In the genomic region with DNA sequence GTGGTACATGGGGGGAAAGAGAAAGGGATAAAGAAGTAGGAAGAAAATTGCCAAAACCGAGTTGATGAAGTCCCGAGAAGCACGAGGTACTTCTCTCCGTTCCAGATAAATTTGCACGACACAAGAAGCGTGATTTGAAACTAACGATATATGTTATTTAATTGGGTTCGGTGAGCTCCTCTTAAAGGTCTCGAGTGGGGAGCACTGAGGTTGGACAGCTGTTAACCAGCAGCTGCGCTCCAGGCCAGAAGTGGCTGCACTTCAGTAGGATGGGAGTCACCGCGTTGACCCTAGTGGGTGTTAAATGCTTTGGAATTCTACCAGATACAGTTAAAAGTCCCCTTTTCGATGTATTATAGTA, we compare ENCODE assay signal across 8 cellular contexts. TPM values are rescaled to one million over a fixed set of nuclear protein-coding genes. Genes with fewer than 3 reads are reported as not detected.
A peak's percentile ranks its signal among the peaks of the same experiment; 100 is the strongest.
DNase-seq lines count a peak whose midpoint lies in the region; ATAC-seq and TF ChIP-seq lines count a peak whose summit lies in the region.

No MANE protein-coding gene starts in this region.

- no peak for ATAC-seq in HCT116
- no peak for ATAC-seq in HG03097 (IDR thresholded peaks at IDR 0.05; ENCODE audit: low FRiP score, unreplicated experiment)
- ATAC-seq in HG02588 (IDR thresholded peaks at IDR 0.05; ENCODE audit: unreplicated experiment), result no peak

- TF ChIP-seq RAD21 in HCT116 (IDR thresholded peaks at IDR 0.05; ENCODE audit: low read depth), result no peak

- POLR2A ChIA-PET in AG04450 (lab: Yijun Ruan, JAX), result interaction anchor here (1.0 to 1.7 kb wide), 2 partner anchors 21 to 24 kb away, joined by 3 to 4 read pairs; no protein-coding TSS in a partner anchor
- POLR2A ChIA-PET in HCT116 (lab: Charles Lee), result no interaction called here

- DNase-seq in AG04450 (ENCODE audit: low read depth, low spot score) (no peak), HCT116 (ENCODE audit: low read depth, low spot score) (no peak), WERI-Rb-1 (no peak), foreskin melanocyte (peak; percentile 36), neuronal stem cell (ENCODE audit: low spot score) (no peak)
- DNase-seq in stimulated activated CD4-positive, alpha-beta T cell treated with anti-CD3 and anti-CD28 coated beads, Interleukin-12 subunit alpha, Interleukin-12 subunit beta, amount 100 ng/mL, for 4 hours, result no peak

- H4K8ac ChIP-seq in neuronal stem cell (ENCODE audit: low read depth, low read length), result no peak overlapping the region

- no CpG with 5 or more reads among the region's 13 CpGs for WGBS in neuronal stem cell (ENCODE audit: extremely low coverage in 2 of 2, insufficient read length in 2 of 2, insufficient replicate concordance in 1 of 2), 2 donors

- H2BK120ac ChIP-seq in neuronal stem cell (ENCODE audit: low read depth, low read length), result no peak overlapping the region

- H3K27me3 ChIP-seq in AG04450 (ENCODE audit: control insufficient read depth, insufficient read depth, low read length), result peaks cover 2% of the 10 kb centered on the region
- no peaks in the 10 kb centered on the region for H3K27me3 ChIP-seq in HCT116 (ENCODE audit: insufficient read depth, low read length)
- H3K27me3 ChIP-seq in WERI-Rb-1 (ENCODE audit: insufficient read depth, low read depth, severe bottlenecking), result no peaks in the 10 kb centered on the region
- peaks cover 0 to 3% (median 0%) of the 10 kb centered on the region in 3 experiments for H3K27me3 ChIP-seq in neuronal stem cell (ENCODE audit: control insufficient read depth in 3 of 3, insufficient read depth in 3 of 3, low read depth in 1 of 3, low read length in 3 of 3)

- H3K23ac ChIP-seq in neuronal stem cell (ENCODE audit: low read depth, low read length, poor library complexity), result no peak overlapping the region

- TF ChIP-seq CTCF in AG04450 (IDR thresholded peaks at IDR 0.05; ENCODE audit: low read depth, low read length), result no peak
- TF ChIP-seq CTCF in HCT116 (IDR thresholded peaks at IDR 0.05 in 2 of 3, conservative IDR thresholded peaks at IDR 0.05 in 1 of 3; ENCODE audit: borderline replicate concordance in 1 of 3, insufficient read depth in 1 of 3, low read depth in 2 of 3, low read length in 2 of 3), result no peak
- TF ChIP-seq CTCF in WERI-Rb-1 (IDR thresholded peaks at IDR 0.05; ENCODE audit: low read depth, low read length), result no peak

- no peaks in the 10 kb centered on the region for H3K9me2 ChIP-seq in HCT116 (ENCODE audit: insufficient read depth)

- H4K91ac ChIP-seq in neuronal stem cell (ENCODE audit: low read depth, low read length, poor library complexity), result no peak overlapping the region

- no peak overlapping the region for H3K14ac ChIP-seq in neuronal stem cell (ENCODE audit: low read length)

- intact Hi-C loops in HCT116 (cut with micrococcal nuclease), result loop anchor here (2.0 kb wide), 1 partner anchor 37 kb away; a partner anchor contains a TSS

- no peaks in the 10 kb centered on the region for H4K20me1 ChIP-seq in HCT116 (ENCODE audit: insufficient read depth)

- H3K18ac ChIP-seq in neuronal stem cell (ENCODE audit: low read length), result no peak overlapping the region

- H3K79me2 ChIP-seq in HCT116 (ENCODE audit: insufficient read depth, low read length), result peaks cover 33% of the 10 kb centered on the region

- H3K4me1 ChIP-seq in HCT116 (ENCODE audit: control insufficient read depth in 1 of 2, insufficient read depth in 2 of 2, low read length in 2 of 2) (peaks cover 22 to 29% of the 10 kb centered on the region in 2 experiments), neuronal stem cell (ENCODE audit: control insufficient read depth in 2 of 2, insufficient read depth in 1 of 2, low read depth in 1 of 2, low read length in 2 of 2) (peaks cover 1 to 5% of the 10 kb centered on the region in 2 donors)

- peak overlapping the region; percentile 77 for H3K27ac ChIP-seq in AG04450 (ENCODE audit: low read depth, low read length)
- H3K27ac ChIP-seq in HCT116 (ENCODE audit: low read depth, low read length), result peak overlapping the region; percentile 89
- no peak overlapping the region for H3K27ac ChIP-seq in WERI-Rb-1
- H3K27ac ChIP-seq in neuronal stem cell (replicated peaks; ENCODE audit: low read length), result no peak overlapping the region

- H2BK15ac ChIP-seq in neuronal stem cell (ENCODE audit: low read length), result no peak overlapping the region

- BruUV-seq in HCT116 (replicated peaks; lab: Mats Ljungman, UMichigan), result TSS peak; percentile 85

- peak overlapping the region; percentile 88 for H3K4me3 ChIP-seq in AG04450 (ENCODE audit: low read depth, low read length)
- H3K4me3 ChIP-seq in HCT116 (replicated peaks in 1 of 2; ENCODE audit: low read depth in 1 of 2, low read length in 2 of 2), result peak overlapping the region; percentile 82 to 83
- H3K4me3 ChIP-seq in WERI-Rb-1 (ENCODE audit: low read depth, low read length), result peak overlapping the region; percentile 98
- H3K4me3 ChIP-seq in neuronal stem cell (ENCODE audit: low read length in 2 of 2), result peak overlapping the region; percentile 86 to 87

- no peak overlapping the region for H2AK5ac ChIP-seq in neuronal stem cell (ENCODE audit: low read depth, low read length)

- no peak overlapping the region for H2BK5ac ChIP-seq in neuronal stem cell (ENCODE audit: low read length)

- H3K9me3 ChIP-seq in AG04450 (ENCODE audit: control insufficient read depth, insufficient read depth, low read length) (no peaks in the 10 kb centered on the region; the same call in 1 of the 2 replicates), HCT116 (ENCODE audit: control insufficient read depth in 1 of 2, insufficient read depth in 1 of 2, low read depth in 1 of 2, low read length in 2 of 2) (no peaks in the 10 kb centered on the region), WERI-Rb-1 (ENCODE audit: severe bottlenecking) (no peaks in the 10 kb centered on the region), neuronal stem cell (replicated peaks in 1 of 2; ENCODE audit: control insufficient read depth in 2 of 2, insufficient read depth in 1 of 2, low read depth in 1 of 2, low read length in 2 of 2) (no peaks in the 10 kb centered on the region)

- RAD21 ChIA-PET in HCT116 (lab: Charles Lee; ENCODE audit: low non-redundant PET in 1 of 2, low total read pairs in 2 of 2, uncharacterized antibody in 2 of 2, unreplicated experiment in 2 of 2), result no interaction called here

- peak overlapping the region; percentile 90 for H3K4me2 ChIP-seq in HCT116 (ENCODE audit: low read length)
- H3K4me2 ChIP-seq in neuronal stem cell (ENCODE audit: insufficient read depth, low read length, poor library complexity, severe bottlenecking), result peak overlapping the region; percentile 74

- H3K9ac ChIP-seq in HCT116 (ENCODE audit: low read length), result peak overlapping the region; percentile 77
- H3K9ac ChIP-seq in neuronal stem cell (ENCODE audit: low read depth, low read length, poor library complexity), result no peak overlapping the region

- H3K36me3 ChIP-seq in HCT116 (ENCODE audit: control insufficient read depth in 1 of 2, insufficient read depth in 2 of 2, low read length in 2 of 2) (0 out of 4 replicates have a peak, but pooled peaks cover 3% of the 10 kb centered on the region in 2 experiments), WERI-Rb-1 (peaks cover 2% of the 10 kb centered on the region), neuronal stem cell (replicated peaks in 1 of 2; ENCODE audit: control insufficient read depth in 2 of 2, insufficient read depth in 2 of 2, low read length in 2 of 2) (peaks cover 0 to 19% of the 10 kb centered on the region in 2 donors)

- H2AFZ ChIP-seq in HCT116 (ENCODE audit: low read depth, low read length, poor library complexity, severe bottlenecking) (peak overlapping the region; percentile 1), neuronal stem cell (ENCODE audit: low read length) (peak overlapping the region; percentile 95)

- no peak for TF ChIP-seq POLR2A in HCT116 (IDR thresholded peaks at IDR 0.05; ENCODE audit: borderline replicate concordance, extremely low read depth, insufficient read depth, insufficient read length)

- no peak overlapping the region for H3K4ac ChIP-seq in neuronal stem cell (ENCODE audit: low read length)

- H3K79me1 ChIP-seq in neuronal stem cell (ENCODE audit: low read depth, low read length), result peaks cover 3% of the 10 kb centered on the region

- CTCF ChIA-PET in AG04450 (lab: Charles Lee), result interaction anchor here (0.8 to 1.2 kb wide), 2 partner anchors 25 to 89 kb away, joined by 3 to 4 read pairs; no protein-coding TSS in a partner anchor
- CTCF ChIA-PET in HCT116 (lab: Charles Lee), result interaction anchor here (1.1 kb wide), 1 partner anchor 24 kb away, joined by 3 read pairs; no protein-coding TSS in a partner anchor

- H2BK12ac ChIP-seq in neuronal stem cell (ENCODE audit: low read length), result no peak overlapping the region

TF ChIP-seq in HCT116, 20 proteins besides CTCF, POLR2A, EP300 and RAD21 (continues in another document):
- no peak for TF ChIP-seq ZFX (IDR thresholded peaks at IDR 0.05)
- no peak for TF ChIP-seq SIN3A (IDR thresholded peaks at IDR 0.05; ENCODE audit: low read depth)
- no peak for TF ChIP-seq EGR1 (IDR thresholded peaks at IDR 0.05; ENCODE audit: low read depth)
- TF ChIP-seq, protein P1, sequence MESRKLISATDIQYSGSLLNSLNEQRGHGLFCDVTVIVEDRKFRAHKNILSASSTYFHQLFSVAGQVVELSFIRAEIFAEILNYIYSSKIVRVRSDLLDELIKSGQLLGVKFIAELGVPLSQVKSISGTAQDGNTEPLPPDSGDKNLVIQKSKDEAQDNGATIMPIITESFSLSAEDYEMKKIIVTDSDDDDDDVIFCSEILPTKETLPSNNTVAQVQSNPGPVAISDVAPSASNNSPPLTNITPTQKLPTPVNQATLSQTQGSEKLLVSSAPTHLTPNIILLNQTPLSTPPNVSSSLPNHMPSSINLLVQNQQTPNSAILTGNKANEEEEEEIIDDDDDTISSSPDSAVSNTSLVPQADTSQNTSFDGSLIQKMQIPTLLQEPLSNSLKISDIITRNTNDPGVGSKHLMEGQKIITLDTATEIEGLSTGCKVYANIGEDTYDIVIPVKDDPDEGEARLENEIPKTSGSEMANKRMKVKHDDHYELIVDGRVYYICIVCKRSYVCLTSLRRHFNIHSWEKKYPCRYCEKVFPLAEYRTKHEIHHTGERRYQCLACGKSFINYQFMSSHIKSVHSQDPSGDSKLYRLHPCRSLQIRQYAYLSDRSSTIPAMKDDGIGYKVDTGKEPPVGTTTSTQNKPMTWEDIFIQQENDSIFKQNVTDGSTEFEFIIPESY (IDR thresholded peaks at IDR 0.05; ENCODE audit: extremely low read depth, insufficient replicate concordance, low read length), result no peak
- TF ChIP-seq ELF1 (IDR thresholded peaks at IDR 0.05; ENCODE audit: borderline replicate concordance, low read depth), result no peak

RNA-seq across cellular contexts. Expression of a gene that starts 0.9 kb away (rescaled TPM):
- 32.4 and 34.1 TPM in 2 replicates for polyA plus RNA-seq in AG04450 (2011; rRNA removed)
- polyA minus RNA-seq in AG04450 (2011; rRNA and poly(A)+ RNA removed), result 36.6 and 41.9 TPM in 2 replicates
- total RNA-seq in HCT116 (2021; ENCODE audit: unreplicated experiment), result 27.1 TPM
- polyA plus RNA-seq in HCT116 (2012), result 20.4 and 22.0 TPM in 2 replicates
- polyA plus RNA-seq in neuronal stem cell (2013, experiment 1 of 2), result 39.6 TPM
- 39.8 TPM for polyA plus RNA-seq in neuronal stem cell (2013, experiment 2 of 2)

RNA-seq across cellular contexts. Expression of a gene that starts 37.5 kb away (rescaled TPM):
- 15.3 and 16.7 TPM in 2 replicates for polyA plus RNA-seq in AG04450 (2011; rRNA removed)
- 12.0 and 18.2 TPM in 2 replicates for polyA minus RNA-seq in AG04450 (2011; rRNA and poly(A)+ RNA removed)
- 20.2 TPM for total RNA-seq in HCT116 (2021; ENCODE audit: unreplicated experiment)
- polyA plus RNA-seq in HCT116 (2012), result 11.6 and 13.2 TPM in 2 replicates
- polyA plus RNA-seq in neuronal stem cell (2013, experiment 1 of 2), result 11.0 TPM
- 11.9 TPM for polyA plus RNA-seq in neuronal stem cell (2013, experiment 2 of 2)

Comparison
In these comparisons a context has a peak if more than half of its experiments do, and no peak if none do; other contexts are left out.
1. H3K27ac ChIP-seq: peak in AG04450 (single experiment) and HCT116 (single experiment); none in WERI-Rb-1 (single experiment) and neuronal stem cell (single experiment).
2. Peak in every context shown above with its lines, with median percentiles within 50 percentile points of each other: H3K4me3 ChIP-seq.